In genomic region chr1:212040629-212041028, GRCh38 we compare ENCODE assay signal across 1 cellular context.
TF ChIP-seq lines count a peak whose summit lies in the region.

No MANE protein-coding gene starts in this region.

TF ChIP-seq in IMR-90, 13 proteins besides CTCF, POLR2A, EP300 and RAD21:
- no peak for TF ChIP-seq MAZ (IDR thresholded peaks at IDR 0.05; ENCODE audit: borderline replicate concordance, low read depth, low read length)
- TF ChIP-seq RCOR1 (IDR thresholded peaks at IDR 0.05; ENCODE audit: insufficient replicate concordance, low read length) = no peak
- TF ChIP-seq NFE2L2 (IDR thresholded peaks at IDR 0.05; ENCODE audit: low read depth, low read length) = no peak
- no peak for TF ChIP-seq FOS (IDR thresholded peaks at IDR 0.05; ENCODE audit: low read depth, low read length)
- no peak for TF ChIP-seq CHD1 (IDR thresholded peaks at IDR 0.05; ENCODE audit: low read depth, low read length)
TF ChIP-seq in IMR-90: peak in this region for 0.
